2 cellular contexts compared by ENCODE assay signal in genomic region chr1:92783550-92783949, GRCh38.
TF ChIP-seq lines count a peak whose summit lies in the region.

No MANE protein-coding gene starts in this region.

TF ChIP-seq in K562, 482 proteins besides CTCF, POLR2A, EP300 and RAD21:
- TF ChIP-seq ZBTB33 (CRISPR knock-in tag; IDR thresholded peaks at IDR 0.05) (peak; percentile 88), ZNF384 (IDR thresholded peaks at IDR 0.05; ENCODE audit: low read depth, low read length) (peak; percentile 77), CXXC5 (CRISPR knock-in tag; IDR thresholded peaks at IDR 0.05) (peak; percentile 16; the same call in 1 of the 2 replicates)
TF ChIP-seq in K562: peak in this region for 3; not testable (repeated sequence) for 479.

TF ChIP-seq in HepG2, 621 proteins besides CTCF, POLR2A, EP300 and RAD21:
- TF ChIP-seq ZBTB33 (CRISPR knock-in tag; IDR thresholded peaks at IDR 0.05): peak; percentile 60; the same call in 1 of the 2 replicates
- peak; percentile 76; the same call in 1 of the 2 replicates for TF ChIP-seq ZNF460 (CRISPR knock-in tag; IDR thresholded peaks at IDR 0.05; ENCODE audit: borderline replicate concordance)
